In the genomic region with DNA sequence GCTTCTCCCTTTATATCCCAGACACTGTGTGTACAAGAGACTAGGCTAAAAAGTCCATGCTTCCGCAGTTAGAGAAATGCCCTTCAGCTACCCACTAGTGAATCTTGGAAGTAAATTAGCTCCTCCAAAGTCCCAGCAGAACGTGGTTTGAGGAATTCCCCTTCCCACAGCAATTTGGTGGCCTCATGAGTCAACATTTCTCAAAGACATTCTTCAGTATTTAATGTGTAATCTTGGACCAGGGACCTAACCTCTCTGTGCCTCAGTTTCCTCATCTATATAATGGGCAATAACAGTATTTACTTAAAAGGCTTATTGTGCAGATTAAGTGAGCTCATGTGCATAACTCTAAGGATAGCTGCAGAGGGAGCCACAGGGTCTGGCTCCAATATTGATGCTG, we compare ENCODE assay signal across 18 cellular contexts.
DNase-seq lines count a peak whose midpoint lies in the region; ATAC-seq and TF ChIP-seq lines count a peak whose summit lies in the region.
"Had no signal": no experiment of that assay in that cellular context is flagged by ENCODE, and none has a peak within 500 bp of the region (broad histone marks: within the 10 kb centered on the region; RNA-seq: fewer than 3 reads in every experiment).

No MANE protein-coding gene starts in this region.

- H3K4me3 ChIP-seq in upper lobe of right lung = no peak overlapping the region
- H3K4me3 ChIP-seq: ascending aorta, esophagus squamous epithelium, Peyer's patch had no signal

- no peaks in the 10 kb centered on the region for H3K9me3 Mint-ChIP-seq in activated T-cell treated with anti-CD3 and anti-CD28 coated beads, Interleukin-2, amount 50 U/mL, for 24 hours
- no peaks in the 10 kb centered on the region for H3K9me3 Mint-ChIP-seq in activated naive CD8-positive, alpha-beta T cell treated with anti-CD3 and anti-CD28 coated beads, Interleukin-2, amount 50 U/mL, for 24 hours
- H3K9me3 Mint-ChIP-seq in stimulated activated naive CD8-positive, alpha-beta T cell treated with anti-CD3 and anti-CD28 coated beads, Interleukin-15, amount 100 ng/mL, for 72 hours = no peaks in the 10 kb centered on the region

- H3K27me3 Mint-ChIP-seq in activated T-cell treated with anti-CD3 and anti-CD28 coated beads, Interleukin-2, amount 50 U/mL, for 24 hours = no peaks in the 10 kb centered on the region
- H3K27me3 Mint-ChIP-seq in activated naive CD8-positive, alpha-beta T cell treated with anti-CD3 and anti-CD28 coated beads, Interleukin-2, amount 50 U/mL, for 24 hours = no peaks in the 10 kb centered on the region
- H3K27me3 Mint-ChIP-seq in stimulated activated naive CD8-positive, alpha-beta T cell treated with anti-CD3 and anti-CD28 coated beads, Interleukin-15, amount 100 ng/mL, for 72 hours = no peaks in the 10 kb centered on the region

- peaks cover 88% of the 10 kb centered on the region for H3K36me3 Mint-ChIP-seq in activated T-cell treated with anti-CD3 and anti-CD28 coated beads, Interleukin-2, amount 50 U/mL, for 24 hours (ENCODE audit: low read depth)
- peaks cover 55% of the 10 kb centered on the region for H3K36me3 Mint-ChIP-seq in activated naive CD8-positive, alpha-beta T cell treated with anti-CD3 and anti-CD28 coated beads, Interleukin-2, amount 50 U/mL, for 24 hours (ENCODE audit: low read depth)

- peak overlapping the region; percentile 76 for H3K27ac Mint-ChIP-seq in activated T-cell treated with anti-CD3 and anti-CD28 coated beads, Interleukin-2, amount 50 U/mL, for 24 hours
- H3K27ac Mint-ChIP-seq in activated naive CD8-positive, alpha-beta T cell treated with anti-CD3 and anti-CD28 coated beads, Interleukin-2, amount 50 U/mL, for 24 hours = peak overlapping the region; percentile 37
- peak overlapping the region; percentile 7 to 61 for H3K27ac Mint-ChIP-seq in stimulated activated naive CD8-positive, alpha-beta T cell treated with anti-CD3 and anti-CD28 coated beads, Interleukin-15, amount 100 ng/mL, for 72 hours

- H3K27me3 ChIP-seq in upper lobe of right lung = no peaks in the 10 kb centered on the region
- H3K27me3 ChIP-seq: ascending aorta, esophagus squamous epithelium, Peyer's patch had no signal

- H3K27ac ChIP-seq in upper lobe of right lung (no peak overlapping the region), caudate nucleus (ENCODE audit: low read depth, low read length) (no peak overlapping the region)
- H3K27ac ChIP-seq: ascending aorta, C4-2B, Peyer's patch had no signal

- no peaks in the 10 kb centered on the region for H3K9me3 ChIP-seq in upper lobe of right lung
- H3K9me3 ChIP-seq: ascending aorta, esophagus squamous epithelium, Peyer's patch had no signal

- intact Hi-C loops in upper lobe of right lung (cut with DNase I) = no loop called here

- H3K4me1 Mint-ChIP-seq in activated T-cell treated with anti-CD3 and anti-CD28 coated beads, Interleukin-2, amount 50 U/mL, for 24 hours (ENCODE audit: low read depth) = peaks cover 49% of the 10 kb centered on the region
- peaks cover 34% of the 10 kb centered on the region for H3K4me1 Mint-ChIP-seq in activated naive CD8-positive, alpha-beta T cell treated with anti-CD3 and anti-CD28 coated beads, Interleukin-2, amount 50 U/mL, for 24 hours
- peaks cover 30% of the 10 kb centered on the region for H3K4me1 Mint-ChIP-seq in stimulated activated naive CD8-positive, alpha-beta T cell treated with anti-CD3 and anti-CD28 coated beads, Interleukin-15, amount 100 ng/mL, for 72 hours

- H3K4me1 ChIP-seq in upper lobe of right lung = no peaks in the 10 kb centered on the region
- H3K4me1 ChIP-seq: ascending aorta, esophagus squamous epithelium, Peyer's patch had no signal

- H3K36me3 ChIP-seq in upper lobe of right lung = peaks cover 27% of the 10 kb centered on the region
- H3K36me3 ChIP-seq: Peyer's patch had no signal

- H3K4me3 Mint-ChIP-seq in activated T-cell treated with anti-CD3 and anti-CD28 coated beads, Interleukin-2, amount 50 U/mL, for 24 hours = no peak overlapping the region
- no peak overlapping the region for H3K4me3 Mint-ChIP-seq in activated naive CD8-positive, alpha-beta T cell treated with anti-CD3 and anti-CD28 coated beads, Interleukin-2, amount 50 U/mL, for 24 hours
- no peak overlapping the region for H3K4me3 Mint-ChIP-seq in stimulated activated naive CD8-positive, alpha-beta T cell treated with anti-CD3 and anti-CD28 coated beads, Interleukin-15, amount 100 ng/mL, for 72 hours

- DNase-seq in activated T-cell treated with anti-CD3 and anti-CD28 coated beads, Interleukin-2, amount 50 U/mL, for 24 hours = no peak
- no peak for DNase-seq in activated T-cell treated with anti-CD3 and anti-CD28 coated beads, Interleukin-2, amount 50 U/mL, for 48 hours
- DNase-seq in activated naive CD8-positive, alpha-beta T cell treated with anti-CD3 and anti-CD28 coated beads, Interleukin-2, amount 50 U/mL, for 24 hours = no peak
- DNase-seq in fibroblast of peridontal ligament (ENCODE audit: extremely low read depth) = peak; percentile 34
- no peak for DNase-seq in stimulated activated naive CD8-positive, alpha-beta T cell treated with anti-CD3 and anti-CD28 coated beads, Interleukin-15, amount 100 ng/mL, for 72 hours
- no peak for DNase-seq in pons (ENCODE audit: low spot score)
- no peak for DNase-seq in upper lobe of right lung
- no peak for DNase-seq in caudate nucleus (lab: John Stamatoyannopoulos, UW)
- DNase-seq: activated effector memory CD4-positive, alpha-beta T cell treated with anti-CD3 and anti-CD28 coated beads, Interleukin-2, amount 50 U/mL, for 16 hours; DMS79 treated with DMSO at 0.1 percent for 48 hours; esophagus squamous epithelium; KBM-7; NCI-H2171 treated with DMSO at 0.1 percent for 48 hours; Peyer's patch; stimulated activated CD4-positive, alpha-beta T cell treated with anti-CD3 and anti-CD28 coated beads, Interleukin-4, amount 100 ng/mL, for 24 hours; trophoblast cell had no signal

- no peak for ATAC-seq in activated naive CD8-positive, alpha-beta T cell treated with anti-CD3 and anti-CD28 coated beads, Interleukin-2, amount 50 U/mL, for 24 hours
- no peak for ATAC-seq in stimulated activated naive CD8-positive, alpha-beta T cell treated with anti-CD3 and anti-CD28 coated beads, Interleukin-15, amount 100 ng/mL, for 72 hours
- no peak for ATAC-seq in upper lobe of right lung

- no peak for TF ChIP-seq CTCF in upper lobe of right lung (IDR thresholded peaks at IDR 0.05)
